13 cellular contexts compared by ENCODE assay signal in the genomic region with DNA sequence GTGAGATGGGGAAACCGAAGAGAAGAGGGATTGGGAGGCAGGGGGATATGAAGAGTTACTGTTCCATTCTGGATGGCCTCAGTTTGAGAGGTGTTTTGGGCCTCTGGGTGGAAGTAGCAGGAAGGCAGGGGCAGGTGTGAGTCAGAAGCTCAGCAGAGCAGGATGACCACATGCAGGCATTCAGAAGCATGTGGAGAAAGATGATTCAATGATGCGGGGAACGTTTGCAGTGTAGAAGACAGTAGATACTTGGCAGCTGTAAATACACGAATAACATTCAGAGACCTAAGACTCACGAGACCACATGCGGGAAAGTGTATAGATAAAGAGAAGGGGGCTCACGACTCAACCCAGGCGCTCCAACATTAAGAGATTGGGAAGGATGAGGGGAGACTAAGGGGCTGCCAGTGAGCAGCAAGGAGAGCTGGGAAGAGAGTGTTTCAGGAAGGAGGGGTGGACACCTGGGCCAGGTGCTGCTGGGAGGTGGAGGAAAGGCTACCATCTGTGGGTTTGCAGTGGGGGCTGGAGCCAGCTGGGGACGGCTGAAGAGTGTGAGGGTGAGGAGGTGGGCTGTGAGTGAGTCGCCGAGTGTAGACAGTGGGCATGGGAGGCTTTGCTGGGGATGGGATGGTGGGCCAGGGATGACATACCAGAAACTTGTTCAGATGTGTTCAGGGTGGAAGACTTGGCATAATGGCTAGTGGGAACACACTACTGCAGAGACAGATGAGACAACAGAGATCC. TPM values are rescaled to one million over a fixed set of nuclear protein-coding genes. Genes with fewer than 3 reads are reported as not detected.
A peak's percentile ranks its signal among the peaks of the same experiment; 100 is the strongest.
DNase-seq lines count a peak whose midpoint lies in the region; ATAC-seq and TF ChIP-seq lines count a peak whose summit lies in the region.
"Had no signal": no experiment of that assay in that cellular context is flagged by ENCODE, and none has a peak within 500 bp of the region (broad histone marks: within the 10 kb centered on the region; RNA-seq: fewer than 3 reads in every experiment).

No MANE protein-coding gene starts in this region.

- no peak overlapping the region for H3K27ac ChIP-seq in substantia nigra (ENCODE audit: low read depth, low read length, poor library complexity, severe bottlenecking)
- H3K27ac ChIP-seq: epithelial cell of prostate, Peyer's patch had no signal

- no peaks in the 10 kb centered on the region for H3K36me3 Mint-ChIP-seq in activated CD8-positive, alpha-beta T cell treated with anti-CD3 and anti-CD28 coated beads for 36 hours (ENCODE audit: low read depth)
- H3K36me3 Mint-ChIP-seq: activated naive CD4-positive, alpha-beta T cell treated with anti-CD3 and anti-CD28 coated beads, Interleukin-2, amount 50 U/mL, for 72 hours; type B pancreatic cell had no signal

- ATAC-seq in mucosa of descending colon, result no peak
- no peak for ATAC-seq in HG03520 (IDR thresholded peaks at IDR 0.05; ENCODE audit: unreplicated experiment)
- no peak for ATAC-seq in activated CD8-positive, alpha-beta T cell treated with anti-CD3 and anti-CD28 coated beads for 36 hours
- ATAC-seq in HG03432 (IDR thresholded peaks at IDR 0.05; ENCODE audit: unreplicated experiment), result no peak
- ATAC-seq: activated CD4-positive, alpha-beta T cell treated with anti-CD3 and anti-CD28 coated beads for 36 hours; activated naive CD4-positive, alpha-beta T cell treated with anti-CD3 and anti-CD28 coated beads, Interleukin-2, amount 50 U/mL, for 72 hours had no signal

- DNase-seq in AG08395 (ENCODE audit: low spot score) (peak; percentile 89), M059J (ENCODE audit: low read depth) (peak; percentile 79), choroid plexus epithelial cell (ENCODE audit: low read depth) (peak; percentile 92), mucosa of descending colon (peak in 2 of 3 donors; percentile 1 to 17), substantia nigra (lab: John Stamatoyannopoulos, UW) (no peak)
- no peak for DNase-seq in activated CD8-positive, alpha-beta T cell treated with anti-CD3 and anti-CD28 coated beads for 36 hours

- H3K4me3 Mint-ChIP-seq in activated CD8-positive, alpha-beta T cell treated with anti-CD3 and anti-CD28 coated beads for 36 hours, result no peak overlapping the region
- H3K4me3 Mint-ChIP-seq: activated CD4-positive, alpha-beta T cell treated with anti-CD3 and anti-CD28 coated beads for 36 hours; type B pancreatic cell had no signal

- H3K27ac Mint-ChIP-seq in activated CD8-positive, alpha-beta T cell treated with anti-CD3 and anti-CD28 coated beads for 36 hours, result no peak overlapping the region
- H3K27ac Mint-ChIP-seq: activated CD4-positive, alpha-beta T cell treated with anti-CD3 and anti-CD28 coated beads for 36 hours; activated naive CD4-positive, alpha-beta T cell treated with anti-CD3 and anti-CD28 coated beads, Interleukin-2, amount 50 U/mL, for 72 hours; type B pancreatic cell had no signal

- peaks cover 24% of the 10 kb centered on the region for H3K4me1 ChIP-seq in mucosa of descending colon (ENCODE audit: low read depth)

- no peaks in the 10 kb centered on the region for H3K4me1 Mint-ChIP-seq in activated CD8-positive, alpha-beta T cell treated with anti-CD3 and anti-CD28 coated beads for 36 hours (ENCODE audit: low read depth)
- H3K4me1 Mint-ChIP-seq: activated CD4-positive, alpha-beta T cell treated with anti-CD3 and anti-CD28 coated beads for 36 hours had no signal

- no peaks in the 10 kb centered on the region for H3K36me3 ChIP-seq in mucosa of descending colon (ENCODE audit: low read depth)
- H3K36me3 ChIP-seq: Peyer's patch had no signal

- POLR2A ChIA-PET in activated CD8-positive, alpha-beta T cell treated with anti-CD3 and anti-CD28 coated beads for 36 hours (lab: Charles Lee), result interaction anchor here (1.2 kb wide), 1 partner anchor 214 kb away, joined by 3 read pairs; no protein-coding TSS in a partner anchor

- no peaks in the 10 kb centered on the region for H3K27me3 Mint-ChIP-seq in activated CD8-positive, alpha-beta T cell treated with anti-CD3 and anti-CD28 coated beads for 36 hours
- H3K27me3 Mint-ChIP-seq: activated CD4-positive, alpha-beta T cell treated with anti-CD3 and anti-CD28 coated beads for 36 hours had no signal

- H3K4me3 ChIP-seq in choroid plexus epithelial cell (ENCODE audit: low read depth, low read length), result no peak overlapping the region
- no peak overlapping the region for H3K4me3 ChIP-seq in mucosa of descending colon
- H3K4me3 ChIP-seq: Peyer's patch had no signal

- CTCF ChIA-PET in activated CD8-positive, alpha-beta T cell treated with anti-CD3 and anti-CD28 coated beads for 36 hours (lab: Charles Lee), result interaction anchor here (1.4 to 9.7 kb wide), 4 partner anchors 130 to 224 kb away, joined by 5 to 211 read pairs (median 8); partner anchors contain the start of gene AHCYL1

- intact Hi-C loops in mucosa of descending colon (cut with DNase I, micrococcal nuclease), result loop anchor here (5.0 to 10.0 kb wide), 2 partner anchors 127 to 225 kb away; partner anchors contain the start of gene GNAI3 (in 1 of the 2)
- intact Hi-C loops in activated CD8-positive, alpha-beta T cell treated with anti-CD3 and anti-CD28 coated beads for 36 hours (cut with micrococcal nuclease), result loop anchor here (2.0 kb wide), 1 partner anchor 223 kb away; no protein-coding TSS in a partner anchor

- no peak for TF ChIP-seq CTCF in choroid plexus epithelial cell (conservative IDR thresholded peaks at IDR 0.05; ENCODE audit: low read depth, low read length)
- no peak for TF ChIP-seq CTCF in mucosa of descending colon (IDR thresholded peaks at IDR 0.05)
- no peak for TF ChIP-seq CTCF in activated CD8-positive, alpha-beta T cell treated with anti-CD3 and anti-CD28 coated beads for 36 hours (IDR thresholded peaks at IDR 0.05)

- no peaks in the 10 kb centered on the region for H3K9me3 ChIP-seq in mucosa of descending colon
- H3K9me3 ChIP-seq: Peyer's patch had no signal

- no peaks in the 10 kb centered on the region for H3K9me3 Mint-ChIP-seq in activated CD8-positive, alpha-beta T cell treated with anti-CD3 and anti-CD28 coated beads for 36 hours
- H3K9me3 Mint-ChIP-seq: activated naive CD4-positive, alpha-beta T cell treated with anti-CD3 and anti-CD28 coated beads, Interleukin-2, amount 50 U/mL, for 72 hours; type B pancreatic cell had no signal

RNA-seq across cellular contexts. Expression of gene EPS8L3, which starts 5.8 kb away (rescaled TPM):
- not detected in 2 replicates for total RNA-seq in M059J (2014; rRNA removed; shearing (Covaris generic))
- total RNA-seq in mucosa of descending colon, result 100 to 1,000 TPM; 211 to 539 (median 356) TPM
- not detected for total RNA-seq in activated CD8-positive, alpha-beta T cell treated with anti-CD3 and anti-CD28 coated beads for 36 hours
- total RNA-seq: activated CD4-positive, alpha-beta T cell treated with anti-CD3 and anti-CD28 coated beads for 36 hours; activated naive CD4-positive, alpha-beta T cell treated with anti-CD3 and anti-CD28 coated beads, Interleukin-2, amount 50 U/mL, for 72 hours had no signal

RNA-seq across cellular contexts. Expression of gene GSTM3, which starts 28.7 kb away (rescaled TPM):
- 159 and 216 TPM in 2 replicates for total RNA-seq in M059J (2014; rRNA removed; shearing (Covaris generic))
- total RNA-seq in mucosa of descending colon, result 10 to 100 TPM in 2 of 3 donors, 1 to 10 TPM in 1; 4.9 to 84.8 (median 12.4) TPM
- 10 to 100 TPM; 40.8 to 42.0 TPM for total RNA-seq in activated CD8-positive, alpha-beta T cell treated with anti-CD3 and anti-CD28 coated beads for 36 hours

RNA-seq across cellular contexts. Expression of gene GSTM5, which starts 57.5 kb away (rescaled TPM):
- not detected in 2 replicates for total RNA-seq in M059J (2014; rRNA removed; shearing (Covaris generic))
- total RNA-seq in mucosa of descending colon, result 1 to 10 TPM; 2.5 to 6.1 (median 4.8) TPM
- total RNA-seq in activated CD8-positive, alpha-beta T cell treated with anti-CD3 and anti-CD28 coated beads for 36 hours, result under 1 TPM; 0.49 to 0.50 TPM

Comparison
In these comparisons a context has a peak if more than half of its experiments do, and no peak if none do; other contexts are left out.
1. DNase-seq: peak in AG08395 (single experiment), M059J (single experiment), choroid plexus epithelial cell (single experiment) and mucosa of descending colon (2 of 3); none in substantia nigra (0 of 49) and activated CD8-positive, alpha-beta T cell treated with anti-CD3 and anti-CD28 coated beads for 36 hours (single experiment).
2. RNA of gene EPS8L3, which starts 5.8 kb away (total RNA-seq): 211 to 539 TPM in mucosa of descending colon; not detected in M059J and not detected in activated CD8-positive, alpha-beta T cell treated with anti-CD3 and anti-CD28 coated beads for 36 hours; every median in the first group is over 100 times any median in the second.